Comparison of ENCODE assay signal across 9 cellular contexts in genomic region chr5:142611154-142611553, GRCh38.
DNase-seq lines count a peak whose midpoint lies in the region; ATAC-seq, FAIRE-seq and TF ChIP-seq lines count a peak whose summit lies in the region.
"Had no signal": no experiment of that assay in that cellular context is flagged by ENCODE, and none has a peak within 500 bp of the region (broad histone marks: within the 10 kb centered on the region; RNA-seq: fewer than 3 reads in every experiment).

No MANE protein-coding gene starts in this region.

- no peak overlapping the region for H3K4me3 ChIP-seq in CD8-positive, alpha-beta memory T cell (ENCODE audit: low read length)
- H3K4me3 ChIP-seq in fibroblast of villous mesenchyme (ENCODE audit: low read depth, low read length) (no peak overlapping the region), upper lobe of right lung (no peak overlapping the region)
- H3K4me3 ChIP-seq: SK-N-MC had no signal

- H3K9me3 ChIP-seq in CD8-positive, alpha-beta memory T cell (ENCODE audit: low read length) = no peaks in the 10 kb centered on the region
- H3K9me3 ChIP-seq in upper lobe of right lung = no peaks in the 10 kb centered on the region

- no peaks in the 10 kb centered on the region for H3K36me3 Mint-ChIP-seq in CD8-positive, alpha-beta memory T cell
- H3K36me3 Mint-ChIP-seq in osteocyte (ENCODE audit: unreplicated experiment) = no peaks in the 10 kb centered on the region

- CTCF ChIA-PET in CD8-positive, alpha-beta memory T cell (lab: Charles Lee) = interaction anchor here (1.1 to 1.5 kb wide), 2 partner anchors 87 to 92 kb away, joined by 3 read pairs; no protein-coding TSS in a partner anchor

- H3K4me1 ChIP-seq in CD8-positive, alpha-beta memory T cell (ENCODE audit: insufficient read depth, low read length) = no peaks in the 10 kb centered on the region
- peaks cover 3% of the 10 kb centered on the region for H3K4me1 ChIP-seq in upper lobe of right lung

- no peaks in the 10 kb centered on the region for H3K9me3 Mint-ChIP-seq in CD8-positive, alpha-beta memory T cell
- H3K9me3 Mint-ChIP-seq in osteocyte (ENCODE audit: unreplicated experiment) = no peaks in the 10 kb centered on the region

- H3K4me1 Mint-ChIP-seq in CD8-positive, alpha-beta memory T cell = peaks cover 2 to 4% (median 3%) of the 10 kb centered on the region in 3 donors
- peaks cover 2% of the 10 kb centered on the region for H3K4me1 Mint-ChIP-seq in osteocyte (ENCODE audit: unreplicated experiment)

- no peak overlapping the region for H3K4me3 Mint-ChIP-seq in CD8-positive, alpha-beta memory T cell
- H3K4me3 Mint-ChIP-seq in osteocyte (ENCODE audit: unreplicated experiment) = no peak overlapping the region

- intact Hi-C loops in upper lobe of right lung (cut with DNase I) = no loop called here

- TF ChIP-seq CTCF in fibroblast of villous mesenchyme (IDR thresholded peaks at IDR 0.05; ENCODE audit: insufficient read depth, low read depth, low read length) = peak; percentile 71
- TF ChIP-seq CTCF in osteocyte (IDR thresholded peaks at IDR 0.05) = peak; percentile 96
- peak; percentile 92 for TF ChIP-seq CTCF in upper lobe of right lung (IDR thresholded peaks at IDR 0.05)

- POLR2A ChIA-PET in CD8-positive, alpha-beta memory T cell (lab: Charles Lee) = no interaction called here

- peaks cover 30 to 51% of the 10 kb centered on the region in 2 donors for H3K27me3 Mint-ChIP-seq in CD8-positive, alpha-beta memory T cell
- H3K27me3 Mint-ChIP-seq in osteocyte (ENCODE audit: unreplicated experiment) = no peaks in the 10 kb centered on the region

- FAIRE-seq in HTR-8/SVneo (lab: Jason Lieb, UNC) = peak; percentile 77

- no peak overlapping the region for H3K27ac Mint-ChIP-seq in CD8-positive, alpha-beta memory T cell
- no peak overlapping the region for H3K27ac Mint-ChIP-seq in osteocyte (ENCODE audit: unreplicated experiment)

- DNase-seq in CD8-positive, alpha-beta memory T cell = peak; percentile 22 to 60 (median 42)
- DNase-seq in HTR-8/SVneo (ENCODE audit: insufficient read length, low spot score) = peak; percentile 71
- peak; percentile 64 for DNase-seq in RPMI8226
- DNase-seq in activated T-helper 1 cell treated with anti-CD3 and anti-CD28 coated beads, Interleukin-2, amount 50 U/mL, for 16 hours (ENCODE audit: low read depth in 1 of 2, low spot score in 1 of 2) = peak; percentile 21 to 37
- peak; percentile 71 for DNase-seq in fibroblast of villous mesenchyme (ENCODE audit: low read depth)
- DNase-seq in osteocyte (ENCODE audit: extremely low spot score, unreplicated experiment) = peak; percentile 86
- DNase-seq in upper lobe of right lung = peak; percentile 70

- no peak overlapping the region for H3K27ac ChIP-seq in CD8-positive, alpha-beta memory T cell (ENCODE audit: low read depth, low read length)
- no peak overlapping the region for H3K27ac ChIP-seq in upper lobe of right lung
- H3K27ac ChIP-seq: SK-N-MC had no signal

- no peaks in the 10 kb centered on the region for H3K27me3 ChIP-seq in CD8-positive, alpha-beta memory T cell (ENCODE audit: insufficient read depth, low read length, poor library complexity, severe bottlenecking)
- no peaks in the 10 kb centered on the region for H3K27me3 ChIP-seq in upper lobe of right lung

- peak; percentile 80 for ATAC-seq in GM19438 (IDR thresholded peaks at IDR 0.05; ENCODE audit: low read depth, unreplicated experiment)
- ATAC-seq in upper lobe of right lung = peak; percentile 90

- no peaks in the 10 kb centered on the region for H3K36me3 ChIP-seq in CD8-positive, alpha-beta memory T cell (ENCODE audit: insufficient read depth, low read length)
- H3K36me3 ChIP-seq in upper lobe of right lung = no peaks in the 10 kb centered on the region

Comparison
In these comparisons a context has a peak if more than half of its experiments do, and no peak if none do; other contexts are left out.
1. DNase-seq: peak in every context shown above with its lines; median percentile 86 in osteocyte; 71 in HTR-8/SVneo; 71 in fibroblast of villous mesenchyme; 70 in upper lobe of right lung; 64 in RPMI8226; 42 in CD8-positive, alpha-beta memory T cell; 29 in activated T-helper 1 cell treated with anti-CD3 and anti-CD28 coated beads, Interleukin-2, amount 50 U/mL, for 16 hours.